Comparison of ENCODE assay signal across 5 cellular contexts in genomic region chr2:73688494-73688893, GRCh38. TPM values are rescaled to one million over a fixed set of nuclear protein-coding genes. Genes with fewer than 3 reads are reported as not detected.
"Had no signal": no experiment of that assay in that cellular context is flagged by ENCODE, and none has a peak within 500 bp of the region (broad histone marks: within the 10 kb centered on the region; RNA-seq: fewer than 3 reads in every experiment).

No MANE protein-coding gene starts in this region.

RNA-seq across cellular contexts. Expression of gene NAT8, which starts 46.3 kb away (rescaled TPM):
- total RNA-seq: GM23338, H1, H9, HT-29 had no signal
- polyA plus RNA-seq: GM23338, H1, IgD-negative memory B cell had no signal
